9 cellular contexts compared by ENCODE assay signal in genomic region chr1:26170472-26170821, GRCh38. TPM values are rescaled to one million over a fixed set of nuclear protein-coding genes. Genes with fewer than 3 reads are reported as not detected.
A peak's percentile ranks its signal among the peaks of the same experiment; 100 is the strongest.
DNase-seq lines count a peak whose midpoint lies in the region; ATAC-seq and TF ChIP-seq lines count a peak whose summit lies in the region.
"Had no signal": no experiment of that assay in that cellular context is flagged by ENCODE, and none has a peak within 500 bp of the region (broad histone marks: within the 10 kb centered on the region; RNA-seq: fewer than 3 reads in every experiment).

No MANE protein-coding gene starts in this region.

- intact Hi-C loops in sigmoid colon (cut with DNase I), result no loop called here

- H3K9me3 ChIP-seq in WERI-Rb-1 (ENCODE audit: severe bottlenecking) (no peaks in the 10 kb centered on the region), gastroesophageal sphincter (no peaks in the 10 kb centered on the region), sigmoid colon (no peaks in the 10 kb centered on the region)

- peaks cover 3 to 23% (median 8%) of the 10 kb centered on the region in 3 donors for H3K4me1 ChIP-seq in gastroesophageal sphincter
- peaks cover 0 to 21% (median 14%) of the 10 kb centered on the region in 4 donors for H3K4me1 ChIP-seq in sigmoid colon

- H3K27me3 ChIP-seq in WERI-Rb-1 (ENCODE audit: insufficient read depth, low read depth, severe bottlenecking) (no peaks in the 10 kb centered on the region), gastroesophageal sphincter (no peaks in the 10 kb centered on the region), sigmoid colon (no peaks in the 10 kb centered on the region)

- H3K27ac ChIP-seq in WERI-Rb-1 (0 out of 2 replicates have a peak overlapping the region, but pooled peaks have one; percentile 54), gastroesophageal sphincter (peak overlapping the region in 3 of 4 donors; percentile 81 to 86 (median 86)), sigmoid colon (peak overlapping the region in 3 of 4 donors; percentile 78 to 85 (median 82))

- TF ChIP-seq EP300 in gastroesophageal sphincter (IDR thresholded peaks at IDR 0.05) (no peak), sigmoid colon (IDR thresholded peaks at IDR 0.05) (no peak)

- TF ChIP-seq POLR2A in gastroesophageal sphincter (IDR thresholded peaks at IDR 0.05) (no peak), sigmoid colon (IDR thresholded peaks at IDR 0.05) (no peak)

- 60 to 100% methylated on average over 1 to 4 of the region's 9 CpGs for WGBS in gastroesophageal sphincter (ENCODE audit: low coverage in 1 of 2), 2 donors
- WGBS in sigmoid colon, 2 donors, result 56 to 73% methylated on average over 9 of the region's 9 CpGs

- TF ChIP-seq CTCF in GM12875 (IDR thresholded peaks at IDR 0.05; ENCODE audit: borderline replicate concordance, insufficient read depth, low read depth, low read length) (no peak), WERI-Rb-1 (IDR thresholded peaks at IDR 0.05; ENCODE audit: low read depth, low read length) (no peak), gastroesophageal sphincter (IDR thresholded peaks at IDR 0.05) (no peak), sigmoid colon (IDR thresholded peaks at IDR 0.05) (no peak)

- no peak for ATAC-seq in gastroesophageal sphincter
- ATAC-seq in HG02798 (IDR thresholded peaks at IDR 0.05; ENCODE audit: poor library complexity, unreplicated experiment), result no peak

- DNase-seq in WERI-Rb-1 (no peak), sigmoid colon (no peak), ureter (ENCODE audit: low spot score) (no peak), SW480 (ENCODE audit: low spot score) (no peak)
- no peak for DNase-seq in stimulated activated CD4-positive, alpha-beta T cell treated with anti-CD3 and anti-CD28 coated beads, Interleukin-2, amount 100 ng/mL, for 24 hours
- DNase-seq: activated CD4-positive, CD25-positive, alpha-beta regulatory T cell treated with anti-CD3 and anti-CD28 coated beads, Interleukin-2, amount 50 U/mL, for 72 hours had no signal

- peaks cover 3% of the 10 kb centered on the region; the same call in 1 of the 2 replicates for H3K36me3 ChIP-seq in WERI-Rb-1
- H3K36me3 ChIP-seq in gastroesophageal sphincter, result peaks cover 0 to 11% of the 10 kb centered on the region in 2 donors
- peaks cover 0 to 10% (median 0%) of the 10 kb centered on the region in 4 donors for H3K36me3 ChIP-seq in sigmoid colon

- H3K4me3 ChIP-seq in GM12875 (ENCODE audit: low read depth, low read length) (peak overlapping the region; percentile 93), WERI-Rb-1 (ENCODE audit: low read depth, low read length) (peak overlapping the region; percentile 62), gastroesophageal sphincter (peak overlapping the region; percentile 72 to 91), sigmoid colon (peak overlapping the region; percentile 84 to 93 (median 86))

RNA-seq across cellular contexts. Expression of gene ZNF593, which starts 0.7 kb away (rescaled TPM):
- total RNA-seq in gastroesophageal sphincter (10 to 100 TPM in 3 of 4 donors, 1 to 10 TPM in 1; 5.0 to 22.8 (median 16.6) TPM), sigmoid colon (10 to 100 TPM; 16.3 to 37.2 (median 32.1) TPM), ureter (43.2 TPM)
- polyA plus RNA-seq in sigmoid colon, result 100 to 1,000 TPM in 1 of 3 donors, 10 to 100 TPM in 2; 38.4 to 114 (median 61.3) TPM

RNA-seq across cellular contexts. Expression of gene ZNF593OS, which starts 1.2 kb away (rescaled TPM):
- not detected for total RNA-seq in gastroesophageal sphincter
- not detected for total RNA-seq in sigmoid colon
- polyA plus RNA-seq in sigmoid colon, result under 1 TPM in 1 of 3 donors, not detected in 2; 0.13 TPM
- total RNA-seq in ureter, result not detected

RNA-seq across cellular contexts. Expression of gene C1orf232, which starts 1.7 kb away (rescaled TPM):
- total RNA-seq in gastroesophageal sphincter (not detected), sigmoid colon (not detected), ureter (not detected)
- polyA plus RNA-seq in sigmoid colon, result not detected

RNA-seq across cellular contexts. Expression of gene CNKSR1, which starts 6.8 kb away (rescaled TPM):
- total RNA-seq in gastroesophageal sphincter (1 to 10 TPM in 2 of 4 donors, under 1 TPM in 1, not detected in 1; 0.81 to 1.7 (median 1.1) TPM), sigmoid colon (1 to 10 TPM in 2 of 4 donors, under 1 TPM in 1, not detected in 1; 0.82 to 4.7 (median 1.8) TPM), ureter (40.6 TPM)
- polyA plus RNA-seq in sigmoid colon, result 10 to 100 TPM; 13.8 to 29.0 (median 16.0) TPM

RNA-seq across cellular contexts. Expression of gene FAM110D, which starts 11.6 kb away (rescaled TPM):
- total RNA-seq in gastroesophageal sphincter (10 to 100 TPM in 1 of 4 donors, 1 to 10 TPM in 3; 3.4 to 12.5 (median 7.7) TPM), sigmoid colon (1 to 10 TPM; 1.1 to 4.2 (median 2.2) TPM), ureter (7.9 TPM)
- 1 to 10 TPM in 1 of 3 donors, under 1 TPM in 1, not detected in 1; 0.60 to 1.1 TPM for polyA plus RNA-seq in sigmoid colon
